Comparison of ENCODE assay signal across 8 cellular contexts in the genomic region with DNA sequence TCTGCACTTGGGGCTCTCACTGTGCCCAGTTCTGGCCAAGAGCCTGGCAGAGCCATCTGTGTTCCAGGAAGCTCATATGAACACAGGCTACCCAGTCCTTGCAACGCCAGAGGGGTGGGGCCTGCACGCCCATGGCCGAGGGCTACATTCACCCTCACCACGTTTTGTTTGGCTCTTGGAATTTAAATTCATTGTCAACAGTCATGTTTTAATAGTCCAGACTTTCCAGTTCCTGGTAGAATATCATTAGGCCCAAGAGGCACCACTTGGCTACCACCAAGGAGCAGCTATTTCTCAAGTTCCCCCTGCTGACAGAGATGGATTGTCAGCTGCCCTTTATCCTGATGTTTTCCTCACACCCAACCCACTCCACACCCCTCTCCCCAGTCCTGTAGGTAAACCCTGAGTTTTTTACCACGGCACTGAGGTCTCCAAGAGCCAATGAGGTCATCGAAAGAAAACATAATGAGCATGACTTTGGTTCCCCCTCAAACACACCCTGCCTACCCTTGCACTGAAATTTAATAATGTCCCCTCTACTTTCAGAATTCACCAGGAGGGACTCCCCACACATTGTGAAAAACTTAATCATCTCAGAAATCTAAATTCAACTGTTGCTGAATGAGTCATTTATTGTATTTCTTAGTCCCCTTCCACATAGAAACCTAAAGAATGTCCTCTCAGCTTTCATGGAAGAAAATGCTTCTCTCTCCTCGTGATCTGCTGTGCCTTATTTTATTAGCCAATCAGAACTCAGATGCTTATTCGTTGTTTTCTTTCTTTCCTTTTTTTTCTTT.
DNase-seq lines count a peak whose midpoint lies in the region; ATAC-seq and TF ChIP-seq lines count a peak whose summit lies in the region.

No MANE protein-coding gene starts in this region.

- no peak overlapping the region for H3K27ac ChIP-seq in OCI-LY3 (ENCODE audit: low read length)
- H3K27ac ChIP-seq in substantia nigra (ENCODE audit: low read depth, low read length, poor library complexity, severe bottlenecking): peak overlapping the region; percentile 21

- no peak overlapping the region for H3K9ac ChIP-seq in OCI-LY3 (ENCODE audit: low read length)

- no peaks in the 10 kb centered on the region for H3K36me3 ChIP-seq in OCI-LY3 (replicated peaks; ENCODE audit: low read depth, low read length)

- DNase-seq in Right ventricle myocardium inferior (ENCODE audit: missing footprints) (peak; percentile 70), cardiac septum (ENCODE audit: low spot score) (no peak), fibroblast of the aortic adventitia (ENCODE audit: low read depth) (peak; percentile 61), substantia nigra (lab: John Stamatoyannopoulos, UW) (peak in 19 of 49 donors; percentile 3 to 51 (median 17)), midbrain (lab: John Stamatoyannopoulos, UW) (no peak), erythroblast (lab: John Stamatoyannopoulos, UW) (no peak), omental fat pad (ENCODE audit: low spot score) (no peak)

- H3K9me3 ChIP-seq in OCI-LY3 (ENCODE audit: insufficient read depth, low read length): no peaks in the 10 kb centered on the region

- peaks cover 9% of the 10 kb centered on the region for H3K4me1 ChIP-seq in OCI-LY3 (ENCODE audit: low read length)

- no peaks in the 10 kb centered on the region for H3K79me2 ChIP-seq in OCI-LY3 (ENCODE audit: low read length)

- no peaks in the 10 kb centered on the region for H4K20me1 ChIP-seq in OCI-LY3 (ENCODE audit: insufficient read depth, low read length)

- no peak for TF ChIP-seq POLR2A in erythroblast (IDR thresholded peaks at IDR 0.05; ENCODE audit: low read length)

- peak overlapping the region; percentile 3; the same call in 1 of the 2 replicates for H3K4me2 ChIP-seq in OCI-LY3 (ENCODE audit: low read length)

- peak; percentile 58 for ATAC-seq in Right ventricle myocardium inferior
- no peak for ATAC-seq in omental fat pad (ENCODE audit: low FRiP score)

- H3K4me3 ChIP-seq in OCI-LY3 (ENCODE audit: low read length) (no peak overlapping the region), fibroblast of the aortic adventitia (ENCODE audit: low read depth, low read length) (no peak overlapping the region)

- intact Hi-C loops in Right ventricle myocardium inferior (cut with DNase I): no loop called here
- intact Hi-C loops in cardiac septum (cut with DNase I): no loop called here

- H3K27me3 ChIP-seq in OCI-LY3 (ENCODE audit: low read depth, low read length): no peaks in the 10 kb centered on the region

- TF ChIP-seq CTCF in OCI-LY3 (IDR thresholded peaks at IDR 0.05; ENCODE audit: low read depth, low read length) (no peak), fibroblast of the aortic adventitia (IDR thresholded peaks at IDR 0.05; ENCODE audit: insufficient read depth, low read length) (no peak), omental fat pad (IDR thresholded peaks at IDR 0.05) (no peak)

- no peak overlapping the region for H2AFZ ChIP-seq in OCI-LY3 (ENCODE audit: low read depth, low read length)

Comparison
In these comparisons a context has a peak if more than half of its experiments do, and no peak if none do; other contexts are left out.
1. DNase-seq: peak in Right ventricle myocardium inferior (single experiment) and fibroblast of the aortic adventitia (single experiment); none in cardiac septum (single experiment), midbrain (single experiment), erythroblast (0 of 2) and omental fat pad (single experiment).